In the genomic region with DNA sequence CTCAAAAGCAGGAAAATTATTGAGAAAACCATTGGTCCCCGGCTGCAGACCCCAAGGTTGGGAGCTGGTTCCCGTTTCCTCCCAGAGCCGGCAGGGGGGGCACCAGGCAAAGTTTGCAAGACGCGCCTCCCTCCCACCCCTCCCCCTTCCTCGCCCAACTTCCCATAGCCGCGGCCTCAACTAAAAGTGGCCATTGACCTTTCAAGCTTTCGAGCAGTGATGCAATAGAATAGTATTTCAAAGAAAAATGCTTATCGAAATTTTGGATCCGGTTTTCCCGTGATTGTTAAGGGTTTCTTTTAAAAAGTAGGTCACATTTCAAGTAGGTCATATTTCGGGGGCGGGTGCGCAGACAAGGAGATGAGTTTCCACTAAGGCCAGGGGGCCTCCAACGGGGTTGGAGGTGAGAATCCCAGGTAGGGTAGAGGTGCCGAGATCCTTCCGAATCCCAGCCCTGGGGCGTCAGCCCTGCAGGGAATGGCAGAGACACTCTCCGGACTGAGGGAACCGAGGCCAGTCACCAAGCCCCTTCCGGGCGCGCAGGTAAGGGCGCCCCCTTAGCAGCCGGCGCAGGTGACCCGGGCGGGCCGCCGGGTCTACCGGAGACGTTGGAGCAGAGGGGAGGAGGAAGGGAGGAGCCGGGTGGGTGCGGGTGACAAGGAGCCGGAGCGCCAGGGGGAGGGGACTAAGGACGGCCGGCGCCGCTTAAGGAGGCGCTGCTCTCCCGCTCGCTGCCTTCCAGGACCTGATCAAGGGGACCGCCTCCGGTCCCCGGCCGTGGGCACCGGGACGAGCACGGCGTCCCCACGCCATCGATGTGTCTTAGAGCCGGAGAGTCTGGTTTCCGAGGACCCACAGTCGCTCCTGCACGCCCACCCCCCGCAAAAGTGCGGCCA, we compare ENCODE assay signal across 8 cellular contexts. TPM values are rescaled to one million over a fixed set of nuclear protein-coding genes. Genes with fewer than 3 reads are reported as not detected.
A peak's percentile ranks its signal among the peaks of the same experiment; 100 is the strongest.
DNase-seq lines count a peak whose midpoint lies in the region; ATAC-seq and TF ChIP-seq lines count a peak whose summit lies in the region.

No MANE protein-coding gene starts in this region.

- peak; percentile 49 for ATAC-seq in GM21723 (IDR thresholded peaks at IDR 0.05; ENCODE audit: unreplicated experiment)

- H3F3A ChIP-seq in DOHH2 (ENCODE audit: control insufficient read depth, insufficient read depth), result peaks cover 4% of the 10 kb centered on the region; the same call in 1 of the 2 replicates

- H4K20me1 ChIP-seq in DOHH2 (ENCODE audit: control insufficient read depth, insufficient read depth, low read depth, low read length), result peaks cover 4% of the 10 kb centered on the region; the same call in 1 of the 2 replicates

- H3K27ac ChIP-seq in DOHH2 (ENCODE audit: low read depth, low read length) (no peak overlapping the region), left ventricle myocardium inferior (replicated peaks) (peak overlapping the region; percentile 97), prostate gland (peak overlapping the region; percentile 97 to 98), urinary bladder (ENCODE audit: low read depth) (peak overlapping the region; percentile 72)

- TF ChIP-seq CTCF in DOHH2 (IDR thresholded peaks at IDR 0.05; ENCODE audit: low read depth, low read length, poor library complexity, severe bottlenecking) (peak; percentile 64), LNCaP clone FGC (IDR thresholded peaks at IDR 0.05; ENCODE audit: control insufficient read depth, extremely low read depth, insufficient read depth) (peak; percentile 67), left ventricle myocardium inferior (IDR thresholded peaks at IDR 0.05; ENCODE audit: borderline replicate concordance) (peak; percentile 91), prostate gland (IDR thresholded peaks at IDR 0.05) (peak; percentile 70 to 88 (median 88))

- H3K9me3 ChIP-seq in DOHH2 (ENCODE audit: control insufficient read depth, insufficient read depth, low read length) (no peaks in the 10 kb centered on the region), left ventricle myocardium inferior (replicated peaks) (no peaks in the 10 kb centered on the region), prostate gland (no peaks in the 10 kb centered on the region)

- no peak for DNase-seq in LNCaP clone FGC (ENCODE audit: low read depth)
- peak; percentile 63 for DNase-seq in T follicular helper cell (ENCODE audit: low read depth)
- peak; percentile 87 for DNase-seq in amniotic stem cell (lab: John Stamatoyannopoulos, UW)
- peak; percentile 89 for DNase-seq in left ventricle myocardium inferior
- DNase-seq in prostate gland (ENCODE audit: low spot score), result peak; percentile 83

- H3K36me3 ChIP-seq in DOHH2 (ENCODE audit: control insufficient read depth, low read length), result no peaks in the 10 kb centered on the region
- peaks cover 20% of the 10 kb centered on the region for H3K36me3 ChIP-seq in left ventricle myocardium inferior
- H3K36me3 ChIP-seq in prostate gland, result no peaks in the 10 kb centered on the region
- no peaks in the 10 kb centered on the region for H3K36me3 ChIP-seq in urinary bladder (ENCODE audit: insufficient read depth)

- H3K27me3 ChIP-seq in DOHH2 (ENCODE audit: control insufficient read depth, low read length) (peaks cover 88% of the 10 kb centered on the region), left ventricle myocardium inferior (ENCODE audit: low read depth) (no peaks in the 10 kb centered on the region), prostate gland (replicated peaks; ENCODE audit: insufficient read depth) (no peaks in the 10 kb centered on the region)

- H3K4me3 ChIP-seq in DOHH2 (ENCODE audit: low read length), result peak overlapping the region; percentile 48
- peak overlapping the region; percentile 70 for H3K4me3 ChIP-seq in LNCaP clone FGC (ENCODE audit: low read depth, low read length)
- H3K4me3 ChIP-seq in left ventricle myocardium inferior, result peak overlapping the region; percentile 87
- H3K4me3 ChIP-seq in prostate gland, result peak overlapping the region; percentile 72 to 82
- peak overlapping the region; percentile 80 for H3K4me3 ChIP-seq in urinary bladder (ENCODE audit: low read depth, low read length)

- under 1% methylated on average over 56 of the region's 60 CpGs for WGBS in prostate gland
- WGBS in urinary bladder, result under 1% methylated on average over 60 of the region's 60 CpGs

- H3K9me2 ChIP-seq in DOHH2 (replicated peaks; ENCODE audit: control insufficient read depth, low read length), result no peaks in the 10 kb centered on the region

- peak overlapping the region; percentile 79 for H3K4me2 ChIP-seq in DOHH2 (ENCODE audit: low read length)

- TF ChIP-seq POLR2A in prostate gland (IDR thresholded peaks at IDR 0.05), result peak; percentile 24

- H3K79me2 ChIP-seq in DOHH2 (ENCODE audit: control insufficient read depth, low read length), result no peaks in the 10 kb centered on the region

- peaks cover 23% of the 10 kb centered on the region for H3K4me1 ChIP-seq in DOHH2 (ENCODE audit: control insufficient read depth, low read length)
- H3K4me1 ChIP-seq in left ventricle myocardium inferior, result peaks cover 50% of the 10 kb centered on the region
- no peaks in the 10 kb centered on the region for H3K4me1 ChIP-seq in prostate gland (replicated peaks)
- H3K4me1 ChIP-seq in urinary bladder (ENCODE audit: insufficient read depth), result no peaks in the 10 kb centered on the region

- intact Hi-C loops in left ventricle myocardium inferior (cut with micrococcal nuclease) (loop anchor here (5.0 kb wide), 2 partner anchors 172 to 532 kb away; no protein-coding TSS in a partner anchor), prostate gland (cut with DNase I) (loop anchor here (1.0 to 10.0 kb wide), 9 partner anchors 65 to 533 kb away; a partner anchor contains a TSS)

RNA-seq across cellular contexts. Expression of a gene that starts 2.6 kb away (rescaled TPM):
- total RNA-seq in left ventricle myocardium inferior, result 16.6 TPM
- total RNA-seq in prostate gland, result 100 to 1,000 TPM; 125 to 273 TPM
- total RNA-seq in urinary bladder, result 57.7 TPM
- polyA plus RNA-seq in urinary bladder, result 67.9 TPM
